19 cellular contexts compared by ENCODE assay signal in the genomic region with DNA sequence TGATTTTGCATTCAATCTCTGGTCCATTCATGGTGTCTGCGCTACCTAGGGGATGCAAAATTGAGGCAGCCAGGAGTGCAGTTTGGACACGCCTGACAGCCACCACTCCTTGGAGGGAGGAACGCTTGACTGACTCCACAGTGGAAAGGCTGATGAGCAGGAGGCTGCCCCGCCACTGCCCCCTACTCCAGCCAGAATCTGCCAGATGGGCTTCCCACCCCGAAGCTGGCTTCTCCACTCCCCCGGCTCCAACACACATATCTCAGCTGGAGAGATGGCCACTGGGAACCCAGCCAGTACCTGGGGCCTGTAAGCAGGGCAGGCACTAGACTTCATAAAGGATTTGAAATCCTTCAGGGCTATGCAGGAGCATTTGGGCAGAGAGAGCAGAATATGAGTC.
DNase-seq lines count a peak whose midpoint lies in the region; ATAC-seq lines count a peak whose summit lies in the region.
"Had no signal": no experiment of that assay in that cellular context is flagged by ENCODE, and none has a peak within 500 bp of the region (broad histone marks: within the 10 kb centered on the region; RNA-seq: fewer than 3 reads in every experiment).

No MANE protein-coding gene starts in this region.

- peak; percentile 54 to 56 for DNase-seq in NCI-H187 (lab: John Stamatoyannopoulos, UW)
- no peak for DNase-seq in NCI-H187 treated with DMSO at 0.1 percent for 48 hours (lab: John Stamatoyannopoulos, UW)
- peak; percentile 25 for DNase-seq in DMS 273 treated with DMSO at 0.1 percent for 48 hours (lab: John Stamatoyannopoulos, UW)
- peak; percentile 55 to 75 for DNase-seq in NCI-H524 (lab: John Stamatoyannopoulos, UW)
- DNase-seq in left kidney (ENCODE audit: low read depth, low spot score), result peak; percentile 34
- no peak for DNase-seq in NCI-H2029 (lab: John Stamatoyannopoulos, UW)
- DNase-seq in stimulated activated CD4-positive, alpha-beta T cell treated with anti-CD3 and anti-CD28 coated beads, Interleukin-15, amount 100 ng/mL, for 24 hours, result no peak
- DNase-seq: CD4-positive, alpha-beta T cell; DND-41; HCEC 1CT; MM.1S; NCI-H1417 treated with DMSO at 0.1 percent for 48 hours; NCI-H1694 treated with DMSO at 0.1 percent for 48 hours; NCI-H2107; NCI-H748 treated with DMSO at 0.1 percent for 48 hours; PC-9; SHP77; T-cell had no signal

- no peak for ATAC-seq in HG02763 (IDR thresholded peaks at IDR 0.05; ENCODE audit: unreplicated experiment)
- ATAC-seq: T-cell had no signal

Comparison
In these comparisons a context has a peak if more than half of its experiments do, and no peak if none do; other contexts are left out.
1. DNase-seq: peak in NCI-H187 (2 of 2), DMS 273 treated with DMSO at 0.1 percent for 48 hours (single experiment), NCI-H524 (2 of 2) and left kidney (single experiment); none in NCI-H187 treated with DMSO at 0.1 percent for 48 hours (single experiment), NCI-H2029 (single experiment) and stimulated activated CD4-positive, alpha-beta T cell treated with anti-CD3 and anti-CD28 coated beads, Interleukin-15, amount 100 ng/mL, for 24 hours (single experiment).